1 cellular context compared by ENCODE assay signal in the genomic region with DNA sequence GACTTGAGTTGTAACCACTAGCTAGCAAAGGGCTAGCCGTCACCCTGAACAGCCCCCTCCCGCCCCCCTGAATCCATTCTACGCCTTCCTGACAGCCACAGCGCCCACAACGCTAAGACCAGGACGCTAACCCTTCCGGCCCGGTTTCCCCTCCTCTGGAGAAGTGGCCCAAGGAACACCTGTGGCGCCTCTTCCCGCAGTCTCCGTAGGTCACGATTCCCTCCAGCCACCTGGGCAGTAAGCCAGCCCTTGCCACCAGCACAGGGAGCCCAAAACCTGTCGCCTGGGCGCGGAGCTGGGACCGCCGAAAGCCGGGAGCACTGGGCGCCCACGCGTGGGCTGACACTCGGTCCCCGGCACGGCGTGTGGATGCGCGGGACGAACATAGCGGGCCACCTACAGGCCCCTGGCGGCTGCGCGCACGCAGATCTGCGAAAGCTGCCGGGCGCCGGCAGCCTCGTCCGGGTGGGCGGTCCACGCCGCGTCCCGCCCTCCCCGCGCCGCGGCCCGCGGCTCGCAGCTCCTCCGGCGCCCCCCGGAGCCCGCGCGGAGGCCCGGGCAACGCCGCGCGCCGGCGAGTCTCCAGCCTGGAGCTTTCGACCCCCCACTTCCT.
TF ChIP-seq lines count a peak whose summit lies in the region.

No MANE protein-coding gene starts in this region.

TF ChIP-seq in K562, 482 proteins besides CTCF, POLR2A, EP300 and RAD21 (continued from another document and continues in another):
- TF ChIP-seq, protein P1, sequence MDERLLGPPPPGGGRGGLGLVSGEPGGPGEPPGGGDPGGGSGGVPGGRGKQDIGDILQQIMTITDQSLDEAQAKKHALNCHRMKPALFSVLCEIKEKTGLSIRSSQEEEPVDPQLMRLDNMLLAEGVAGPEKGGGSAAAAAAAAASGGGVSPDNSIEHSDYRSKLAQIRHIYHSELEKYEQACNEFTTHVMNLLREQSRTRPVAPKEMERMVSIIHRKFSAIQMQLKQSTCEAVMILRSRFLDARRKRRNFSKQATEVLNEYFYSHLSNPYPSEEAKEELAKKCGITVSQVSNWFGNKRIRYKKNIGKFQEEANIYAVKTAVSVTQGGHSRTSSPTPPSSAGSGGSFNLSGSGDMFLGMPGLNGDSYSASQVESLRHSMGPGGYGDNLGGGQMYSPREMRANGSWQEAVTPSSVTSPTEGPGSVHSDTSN (CRISPR knock-in tag; IDR thresholded peaks at IDR 0.05; ENCODE audit: low read depth) = no peak
- TF ChIP-seq, protein P1 (tag; conservative IDR thresholded peaks at IDR 0.05; ENCODE audit: low read depth) = no peak
- TF ChIP-seq ZC3H11A (IDR thresholded peaks at IDR 0.05; ENCODE audit: low read depth, low read length) = no peak
- no peak for TF ChIP-seq HIVEP1 (CRISPR knock-in tag; IDR thresholded peaks at IDR 0.05)
- TF ChIP-seq, protein P2, sequence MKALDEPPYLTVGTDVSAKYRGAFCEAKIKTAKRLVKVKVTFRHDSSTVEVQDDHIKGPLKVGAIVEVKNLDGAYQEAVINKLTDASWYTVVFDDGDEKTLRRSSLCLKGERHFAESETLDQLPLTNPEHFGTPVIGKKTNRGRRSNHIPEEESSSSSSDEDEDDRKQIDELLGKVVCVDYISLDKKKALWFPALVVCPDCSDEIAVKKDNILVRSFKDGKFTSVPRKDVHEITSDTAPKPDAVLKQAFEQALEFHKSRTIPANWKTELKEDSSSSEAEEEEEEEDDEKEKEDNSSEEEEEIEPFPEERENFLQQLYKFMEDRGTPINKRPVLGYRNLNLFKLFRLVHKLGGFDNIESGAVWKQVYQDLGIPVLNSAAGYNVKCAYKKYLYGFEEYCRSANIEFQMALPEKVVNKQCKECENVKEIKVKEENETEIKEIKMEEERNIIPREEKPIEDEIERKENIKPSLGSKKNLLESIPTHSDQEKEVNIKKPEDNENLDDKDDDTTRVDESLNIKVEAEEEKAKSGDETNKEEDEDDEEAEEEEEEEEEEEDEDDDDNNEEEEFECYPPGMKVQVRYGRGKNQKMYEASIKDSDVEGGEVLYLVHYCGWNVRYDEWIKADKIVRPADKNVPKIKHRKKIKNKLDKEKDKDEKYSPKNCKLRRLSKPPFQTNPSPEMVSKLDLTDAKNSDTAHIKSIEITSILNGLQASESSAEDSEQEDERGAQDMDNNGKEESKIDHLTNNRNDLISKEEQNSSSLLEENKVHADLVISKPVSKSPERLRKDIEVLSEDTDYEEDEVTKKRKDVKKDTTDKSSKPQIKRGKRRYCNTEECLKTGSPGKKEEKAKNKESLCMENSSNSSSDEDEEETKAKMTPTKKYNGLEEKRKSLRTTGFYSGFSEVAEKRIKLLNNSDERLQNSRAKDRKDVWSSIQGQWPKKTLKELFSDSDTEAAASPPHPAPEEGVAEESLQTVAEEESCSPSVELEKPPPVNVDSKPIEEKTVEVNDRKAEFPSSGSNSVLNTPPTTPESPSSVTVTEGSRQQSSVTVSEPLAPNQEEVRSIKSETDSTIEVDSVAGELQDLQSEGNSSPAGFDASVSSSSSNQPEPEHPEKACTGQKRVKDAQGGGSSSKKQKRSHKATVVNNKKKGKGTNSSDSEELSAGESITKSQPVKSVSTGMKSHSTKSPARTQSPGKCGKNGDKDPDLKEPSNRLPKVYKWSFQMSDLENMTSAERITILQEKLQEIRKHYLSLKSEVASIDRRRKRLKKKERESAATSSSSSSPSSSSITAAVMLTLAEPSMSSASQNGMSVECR (CRISPR knock-in tag; IDR thresholded peaks at IDR 0.05) = no peak
- no peak for TF ChIP-seq ATF7 (IDR thresholded peaks at IDR 0.05)
- TF ChIP-seq FOXA3 (CRISPR knock-in tag; conservative IDR thresholded peaks at IDR 0.05 in 1 of 2, IDR thresholded peaks at IDR 0.05 in 1 of 2) = no peak
- TF ChIP-seq BCL6 (CRISPR knock-in tag; IDR thresholded peaks at IDR 0.05) = no peak
- no peak for TF ChIP-seq NFIX (CRISPR knock-in tag; IDR thresholded peaks at IDR 0.05; ENCODE audit: low read depth)
- TF ChIP-seq, protein P3, sequence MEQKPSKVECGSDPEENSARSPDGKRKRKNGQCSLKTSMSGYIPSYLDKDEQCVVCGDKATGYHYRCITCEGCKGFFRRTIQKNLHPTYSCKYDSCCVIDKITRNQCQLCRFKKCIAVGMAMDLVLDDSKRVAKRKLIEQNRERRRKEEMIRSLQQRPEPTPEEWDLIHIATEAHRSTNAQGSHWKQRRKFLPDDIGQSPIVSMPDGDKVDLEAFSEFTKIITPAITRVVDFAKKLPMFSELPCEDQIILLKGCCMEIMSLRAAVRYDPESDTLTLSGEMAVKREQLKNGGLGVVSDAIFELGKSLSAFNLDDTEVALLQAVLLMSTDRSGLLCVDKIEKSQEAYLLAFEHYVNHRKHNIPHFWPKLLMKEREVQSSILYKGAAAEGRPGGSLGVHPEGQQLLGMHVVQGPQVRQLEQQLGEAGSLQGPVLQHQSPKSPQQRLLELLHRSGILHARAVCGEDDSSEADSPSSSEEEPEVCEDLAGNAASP (IDR thresholded peaks at IDR 0.05) = no peak
- no peak for TF ChIP-seq CCAR2 (IDR thresholded peaks at IDR 0.05; ENCODE audit: low read depth, low read length)
- no peak for TF ChIP-seq TRIM24 (IDR thresholded peaks at IDR 0.05)
- TF ChIP-seq ZNF583 (CRISPR knock-in tag; IDR thresholded peaks at IDR 0.05) = no peak
- TF ChIP-seq TEAD1 (CRISPR knock-in tag; IDR thresholded peaks at IDR 0.05) = no peak
- TF ChIP-seq ZNF561 (CRISPR knock-in tag; conservative IDR thresholded peaks at IDR 0.05) = no peak
- TF ChIP-seq, protein P4, sequence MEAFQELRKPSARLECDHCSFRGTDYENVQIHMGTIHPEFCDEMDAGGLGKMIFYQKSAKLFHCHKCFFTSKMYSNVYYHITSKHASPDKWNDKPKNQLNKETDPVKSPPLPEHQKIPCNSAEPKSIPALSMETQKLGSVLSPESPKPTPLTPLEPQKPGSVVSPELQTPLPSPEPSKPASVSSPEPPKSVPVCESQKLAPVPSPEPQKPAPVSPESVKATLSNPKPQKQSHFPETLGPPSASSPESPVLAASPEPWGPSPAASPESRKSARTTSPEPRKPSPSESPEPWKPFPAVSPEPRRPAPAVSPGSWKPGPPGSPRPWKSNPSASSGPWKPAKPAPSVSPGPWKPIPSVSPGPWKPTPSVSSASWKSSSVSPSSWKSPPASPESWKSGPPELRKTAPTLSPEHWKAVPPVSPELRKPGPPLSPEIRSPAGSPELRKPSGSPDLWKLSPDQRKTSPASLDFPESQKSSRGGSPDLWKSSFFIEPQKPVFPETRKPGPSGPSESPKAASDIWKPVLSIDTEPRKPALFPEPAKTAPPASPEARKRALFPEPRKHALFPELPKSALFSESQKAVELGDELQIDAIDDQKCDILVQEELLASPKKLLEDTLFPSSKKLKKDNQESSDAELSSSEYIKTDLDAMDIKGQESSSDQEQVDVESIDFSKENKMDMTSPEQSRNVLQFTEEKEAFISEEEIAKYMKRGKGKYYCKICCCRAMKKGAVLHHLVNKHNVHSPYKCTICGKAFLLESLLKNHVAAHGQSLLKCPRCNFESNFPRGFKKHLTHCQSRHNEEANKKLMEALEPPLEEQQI (IDR thresholded peaks at IDR 0.05) = no peak
- no peak for TF ChIP-seq ZNF668 (CRISPR knock-in tag; IDR thresholded peaks at IDR 0.05)
- TF ChIP-seq, protein P5, sequence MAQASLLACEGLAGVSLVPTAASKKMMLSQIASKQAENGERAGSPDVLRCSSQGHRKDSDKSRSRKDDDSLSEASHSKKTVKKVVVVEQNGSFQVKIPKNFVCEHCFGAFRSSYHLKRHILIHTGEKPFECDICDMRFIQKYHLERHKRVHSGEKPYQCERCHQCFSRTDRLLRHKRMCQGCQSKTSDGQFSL (CRISPR knock-in tag; IDR thresholded peaks at IDR 0.05) = no peak
- TF ChIP-seq, protein P5 (tag; IDR thresholded peaks at IDR 0.05) = no peak
- TF ChIP-seq MECOM (CRISPR knock-in tag; IDR thresholded peaks at IDR 0.05) = no peak
- no peak for TF ChIP-seq SMARCE1 (IDR thresholded peaks at IDR 0.05)
- no peak for TF ChIP-seq ZC3H4 (CRISPR knock-in tag; IDR thresholded peaks at IDR 0.05; ENCODE audit: borderline replicate concordance)
- no peak for TF ChIP-seq RBM39 (optimal IDR thresholded peaks at IDR 0.05; ENCODE audit: low read depth, low read length)
- no peak for TF ChIP-seq ZNF589 (CRISPR knock-in tag; IDR thresholded peaks at IDR 0.05; ENCODE audit: low read depth)
- TF ChIP-seq, protein P6, sequence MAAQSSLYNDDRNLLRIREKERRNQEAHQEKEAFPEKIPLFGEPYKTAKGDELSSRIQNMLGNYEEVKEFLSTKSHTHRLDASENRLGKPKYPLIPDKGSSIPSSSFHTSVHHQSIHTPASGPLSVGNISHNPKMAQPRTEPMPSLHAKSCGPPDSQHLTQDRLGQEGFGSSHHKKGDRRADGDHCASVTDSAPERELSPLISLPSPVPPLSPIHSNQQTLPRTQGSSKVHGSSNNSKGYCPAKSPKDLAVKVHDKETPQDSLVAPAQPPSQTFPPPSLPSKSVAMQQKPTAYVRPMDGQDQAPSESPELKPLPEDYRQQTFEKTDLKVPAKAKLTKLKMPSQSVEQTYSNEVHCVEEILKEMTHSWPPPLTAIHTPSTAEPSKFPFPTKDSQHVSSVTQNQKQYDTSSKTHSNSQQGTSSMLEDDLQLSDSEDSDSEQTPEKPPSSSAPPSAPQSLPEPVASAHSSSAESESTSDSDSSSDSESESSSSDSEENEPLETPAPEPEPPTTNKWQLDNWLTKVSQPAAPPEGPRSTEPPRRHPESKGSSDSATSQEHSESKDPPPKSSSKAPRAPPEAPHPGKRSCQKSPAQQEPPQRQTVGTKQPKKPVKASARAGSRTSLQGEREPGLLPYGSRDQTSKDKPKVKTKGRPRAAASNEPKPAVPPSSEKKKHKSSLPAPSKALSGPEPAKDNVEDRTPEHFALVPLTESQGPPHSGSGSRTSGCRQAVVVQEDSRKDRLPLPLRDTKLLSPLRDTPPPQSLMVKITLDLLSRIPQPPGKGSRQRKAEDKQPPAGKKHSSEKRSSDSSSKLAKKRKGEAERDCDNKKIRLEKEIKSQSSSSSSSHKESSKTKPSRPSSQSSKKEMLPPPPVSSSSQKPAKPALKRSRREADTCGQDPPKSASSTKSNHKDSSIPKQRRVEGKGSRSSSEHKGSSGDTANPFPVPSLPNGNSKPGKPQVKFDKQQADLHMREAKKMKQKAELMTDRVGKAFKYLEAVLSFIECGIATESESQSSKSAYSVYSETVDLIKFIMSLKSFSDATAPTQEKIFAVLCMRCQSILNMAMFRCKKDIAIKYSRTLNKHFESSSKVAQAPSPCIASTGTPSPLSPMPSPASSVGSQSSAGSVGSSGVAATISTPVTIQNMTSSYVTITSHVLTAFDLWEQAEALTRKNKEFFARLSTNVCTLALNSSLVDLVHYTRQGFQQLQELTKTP (IDR thresholded peaks at IDR 0.05; ENCODE audit: low read depth in 1 of 2, partially characterized antibody in 2 of 2) = no peak
- TF ChIP-seq, protein P7, sequence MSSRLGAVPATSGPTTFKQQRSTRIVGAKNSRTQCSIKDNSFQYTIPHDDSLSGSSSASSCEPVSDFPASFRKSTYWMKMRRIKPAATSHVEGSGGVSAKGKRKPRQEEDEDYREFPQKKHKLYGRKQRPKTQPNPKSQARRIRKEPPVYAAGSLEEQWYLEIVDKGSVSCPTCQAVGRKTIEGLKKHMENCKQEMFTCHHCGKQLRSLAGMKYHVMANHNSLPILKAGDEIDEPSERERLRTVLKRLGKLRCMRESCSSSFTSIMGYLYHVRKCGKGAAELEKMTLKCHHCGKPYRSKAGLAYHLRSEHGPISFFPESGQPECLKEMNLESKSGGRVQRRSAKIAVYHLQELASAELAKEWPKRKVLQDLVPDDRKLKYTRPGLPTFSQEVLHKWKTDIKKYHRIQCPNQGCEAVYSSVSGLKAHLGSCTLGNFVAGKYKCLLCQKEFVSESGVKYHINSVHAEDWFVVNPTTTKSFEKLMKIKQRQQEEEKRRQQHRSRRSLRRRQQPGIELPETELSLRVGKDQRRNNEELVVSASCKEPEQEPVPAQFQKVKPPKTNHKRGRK (tag; IDR thresholded peaks at IDR 0.05) = no peak
- TF ChIP-seq, protein P8, sequence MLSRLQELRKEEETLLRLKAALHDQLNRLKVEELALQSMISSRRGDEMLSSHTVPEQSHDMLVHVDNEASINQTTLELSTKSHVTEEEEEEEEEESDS (CRISPR knock-in tag; IDR thresholded peaks at IDR 0.05) = no peak
- TF ChIP-seq PHB2 (IDR thresholded peaks at IDR 0.05; ENCODE audit: low read depth) = no peak
- TF ChIP-seq ZNF324 (CRISPR knock-in tag; IDR thresholded peaks at IDR 0.05) = no peak
- 0 out of 2 replicates have a peak, but pooled peaks have one; percentile 8 for TF ChIP-seq RNF2 (IDR thresholded peaks at IDR 0.05)
- TF ChIP-seq, protein P9, sequence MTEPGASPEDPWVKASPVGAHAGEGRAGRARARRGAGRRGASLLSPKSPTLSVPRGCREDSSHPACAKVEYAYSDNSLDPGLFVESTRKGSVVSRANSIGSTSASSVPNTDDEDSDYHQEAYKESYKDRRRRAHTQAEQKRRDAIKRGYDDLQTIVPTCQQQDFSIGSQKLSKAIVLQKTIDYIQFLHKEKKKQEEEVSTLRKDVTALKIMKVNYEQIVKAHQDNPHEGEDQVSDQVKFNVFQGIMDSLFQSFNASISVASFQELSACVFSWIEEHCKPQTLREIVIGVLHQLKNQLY (CRISPR knock-in tag; conservative IDR thresholded peaks at IDR 0.05) = no peak
- TF ChIP-seq NFXL1 (CRISPR knock-in tag; IDR thresholded peaks at IDR 0.05) = no peak
- TF ChIP-seq ZNF274 (IDR thresholded peaks at IDR 0.05; ENCODE audit: borderline replicate concordance, low read depth, low read length) = no peak
- no peak for TF ChIP-seq COPS2 (conservative IDR thresholded peaks at IDR 0.05)
- TF ChIP-seq, protein P10, sequence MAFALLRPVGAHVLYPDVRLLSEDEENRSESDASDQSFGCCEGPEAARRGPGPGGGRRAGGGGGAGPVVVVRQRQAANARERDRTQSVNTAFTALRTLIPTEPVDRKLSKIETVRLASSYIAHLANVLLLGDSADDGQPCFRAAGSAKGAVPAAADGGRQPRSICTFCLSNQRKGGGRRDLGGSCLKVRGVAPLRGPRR (CRISPR knock-in tag; IDR thresholded peaks at IDR 0.05) = no peak
- no peak for TF ChIP-seq BRD9 (IDR thresholded peaks at IDR 0.05; ENCODE audit: low read depth, partially characterized antibody)
- TF ChIP-seq NR3C1 (CRISPR knock-in tag; IDR thresholded peaks at IDR 0.05) = no peak
- peak; percentile 94 for TF ChIP-seq GATAD2B (IDR thresholded peaks at IDR 0.05; ENCODE audit: borderline replicate concordance)
- no peak for TF ChIP-seq MTF1 (CRISPR knock-in tag; IDR thresholded peaks at IDR 0.05; ENCODE audit: borderline replicate concordance)
- TF ChIP-seq FOXJ3 (CRISPR knock-in tag; IDR thresholded peaks at IDR 0.05) = no peak
- no peak for TF ChIP-seq DDX20 (tag; IDR thresholded peaks at IDR 0.05; ENCODE audit: low read depth)
- no peak for TF ChIP-seq PRPF4 (IDR thresholded peaks at IDR 0.05; ENCODE audit: insufficient read depth, low read depth, low read length, poor library complexity, severe bottlenecking)
